1 cellular context compared by ENCODE assay signal in the genomic region with DNA sequence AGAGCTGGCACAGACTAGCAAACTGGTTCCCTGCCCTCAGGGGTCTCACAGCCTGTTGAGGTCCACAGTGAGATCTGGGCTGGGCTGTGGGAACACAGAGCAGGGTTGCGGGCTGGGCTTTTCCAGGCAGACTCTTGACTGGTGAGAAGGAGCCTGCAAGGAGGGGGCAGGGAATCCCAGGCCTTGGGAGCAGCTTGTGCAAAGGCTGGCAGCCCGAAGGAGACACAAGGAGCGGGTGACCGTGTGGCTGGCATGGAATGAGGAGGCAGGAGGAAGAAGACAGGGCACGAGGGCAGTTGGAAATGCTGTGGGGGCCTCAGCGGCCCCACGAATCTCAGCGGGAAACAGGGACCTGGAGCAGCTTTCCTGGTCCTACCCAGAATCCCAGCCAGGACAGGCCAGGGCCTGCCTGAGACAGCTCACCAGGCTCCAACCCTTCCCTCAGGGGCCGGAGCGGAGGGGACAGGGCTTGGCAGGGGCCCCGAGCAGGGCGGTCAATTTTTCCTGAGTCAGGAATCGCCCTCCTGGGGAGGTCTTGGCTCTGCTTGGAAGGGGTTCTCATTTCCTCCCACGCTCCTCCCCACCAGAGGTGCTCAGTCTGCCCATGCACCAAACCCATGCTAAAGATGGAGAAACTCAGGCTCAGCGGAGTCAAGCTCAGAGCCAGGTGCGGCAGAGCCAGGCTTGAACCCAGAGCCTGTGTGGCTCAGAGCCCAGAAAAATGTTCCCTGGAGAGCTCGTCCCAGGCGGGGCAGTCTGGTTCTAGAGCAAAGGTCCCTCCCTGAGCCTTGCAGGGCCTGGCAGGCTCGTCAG.
A peak's percentile ranks its signal among the peaks of the same experiment; 100 is the strongest.
TF ChIP-seq lines count a peak whose summit lies in the region.

No MANE protein-coding gene starts in this region.

TF ChIP-seq in HEK293, 187 proteins besides CTCF, POLR2A, EP300 and RAD21 (continued from another document):
- TF ChIP-seq, protein P1, sequence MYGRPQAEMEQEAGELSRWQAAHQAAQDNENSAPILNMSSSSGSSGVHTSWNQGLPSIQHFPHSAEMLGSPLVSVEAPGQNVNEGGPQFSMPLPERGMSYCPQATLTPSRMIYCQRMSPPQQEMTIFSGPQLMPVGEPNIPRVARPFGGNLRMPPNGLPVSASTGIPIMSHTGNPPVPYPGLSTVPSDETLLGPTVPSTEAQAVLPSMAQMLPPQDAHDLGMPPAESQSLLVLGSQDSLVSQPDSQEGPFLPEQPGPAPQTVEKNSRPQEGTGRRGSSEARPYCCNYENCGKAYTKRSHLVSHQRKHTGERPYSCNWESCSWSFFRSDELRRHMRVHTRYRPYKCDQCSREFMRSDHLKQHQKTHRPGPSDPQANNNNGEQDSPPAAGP (tag by site-specific recombination; IDR thresholded peaks at IDR 0.05), result peak; percentile 56; the same call in 1 of the 2 replicates
- no peak for TF ChIP-seq SP2 (tag by site-specific recombination; IDR thresholded peaks at IDR 0.05)
- no peak for TF ChIP-seq MYNN (tag by site-specific recombination; IDR thresholded peaks at IDR 0.05; ENCODE audit: borderline replicate concordance)
